In the genomic region with DNA sequence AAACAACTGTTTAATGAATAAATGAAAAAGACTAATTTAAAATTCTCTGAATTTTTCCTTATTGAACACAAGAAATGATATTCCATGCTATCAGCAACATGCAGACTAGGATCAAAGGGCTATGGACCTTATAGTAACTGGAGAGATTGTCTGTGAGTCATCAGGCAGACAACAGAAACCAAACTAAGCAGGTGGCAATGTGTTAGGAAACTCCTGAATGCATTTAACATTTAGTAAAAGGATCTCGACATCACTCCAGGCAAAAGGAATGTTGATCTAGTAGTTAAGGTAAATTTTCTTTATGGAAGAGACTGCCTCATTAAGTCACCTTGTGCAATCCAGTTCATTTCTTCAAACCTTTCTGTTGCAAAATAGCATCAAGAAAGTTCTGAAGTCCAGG, we compare ENCODE assay signal across 21 cellular contexts. TPM values are rescaled to one million over a fixed set of nuclear protein-coding genes. Genes with fewer than 3 reads are reported as not detected.
DNase-seq lines count a peak whose midpoint lies in the region; ATAC-seq, FAIRE-seq and TF ChIP-seq lines count a peak whose summit lies in the region.
"Had no signal": no experiment of that assay in that cellular context is flagged by ENCODE, and none has a peak within 500 bp of the region (broad histone marks: within the 10 kb centered on the region; RNA-seq: fewer than 3 reads in every experiment).

No MANE protein-coding gene starts in this region.

- H3K4me3 ChIP-seq in bronchial epithelial cell (ENCODE audit: low read depth, low read length) = no peak overlapping the region
- H3K4me3 ChIP-seq: lung, skin epidermis had no signal

- peaks cover 0 to 3% (median 0%) of the 10 kb centered on the region in 3 donors for H3K36me3 Mint-ChIP-seq in naive thymus-derived CD8-positive, alpha-beta T cell
- H3K36me3 Mint-ChIP-seq: natural killer cell had no signal

- peak; percentile 49 for ATAC-seq in left colon
- ATAC-seq in naive thymus-derived CD8-positive, alpha-beta T cell = no peak
- ATAC-seq: natural killer cell had no signal

- no peak for TF ChIP-seq CTCF in bronchial epithelial cell (IDR thresholded peaks at IDR 0.05; ENCODE audit: insufficient read depth, low read length, severe bottlenecking)

- H3K9me3 Mint-ChIP-seq in naive thymus-derived CD8-positive, alpha-beta T cell = no peaks in the 10 kb centered on the region
- H3K9me3 Mint-ChIP-seq: natural killer cell had no signal

- FAIRE-seq in bronchial epithelial cell (lab: Jason Lieb, UNC) = no peak
- FAIRE-seq: colon, frontal cortex, G401.6 had no signal

- peak overlapping the region in 3 of 10 donors; percentile 5 to 36 (median 8) for H3K27ac Mint-ChIP-seq in naive thymus-derived CD8-positive, alpha-beta T cell
- H3K27ac Mint-ChIP-seq: natural killer cell had no signal

- POLR2A ChIA-PET in naive thymus-derived CD8-positive, alpha-beta T cell (lab: Charles Lee) = no interaction called here

- no peaks in the 10 kb centered on the region for H3K36me3 ChIP-seq in bronchial epithelial cell (ENCODE audit: control insufficient read depth, insufficient read depth, low read length)

- H3K4me1 Mint-ChIP-seq in naive thymus-derived CD8-positive, alpha-beta T cell = peaks cover 11 to 27% (median 20%) of the 10 kb centered on the region in 4 donors

- intact Hi-C loops in left colon (cut with DNase I, micrococcal nuclease) = no loop called here

- H3K27me3 Mint-ChIP-seq in naive thymus-derived CD8-positive, alpha-beta T cell = no peaks in the 10 kb centered on the region

- no peaks in the 10 kb centered on the region for H3K27me3 ChIP-seq in bronchial epithelial cell (ENCODE audit: control insufficient read depth, insufficient read depth, low read length)

- no peak overlapping the region for H3K4me3 Mint-ChIP-seq in naive thymus-derived CD8-positive, alpha-beta T cell
- H3K4me3 Mint-ChIP-seq: natural killer cell had no signal

- peak; percentile 72 for DNase-seq in DMS53 treated with DMSO at 0.1 percent for 48 hours (lab: John Stamatoyannopoulos, UW; ENCODE audit: unreplicated experiment)
- peak; percentile 35 for DNase-seq in NCI-H146 (lab: John Stamatoyannopoulos, UW)
- peak; percentile 79 for DNase-seq in bronchial epithelial cell (ENCODE audit: low read depth)
- DNase-seq in left colon = no peak
- no peak for DNase-seq in naive thymus-derived CD8-positive, alpha-beta T cell
- DNase-seq in putamen (ENCODE audit: low spot score) = no peak
- no peak for DNase-seq in globus pallidus (ENCODE audit: low spot score)
- DNase-seq: activated CD4-positive, CD25-positive, alpha-beta regulatory T cell treated with anti-CD3 and anti-CD28 coated beads, Interleukin-2, amount 50 U/mL, for 72 hours; activated gamma-delta T cell; natural killer cell; NCI-H1092 treated with DMSO at 0.1 percent for 48 hours; posterior cingulate gyrus; stimulated activated CD4-positive, alpha-beta T cell treated with anti-CD3 and anti-CD28 coated beads, Interleukin-4, amount 100 ng/mL, for 4 hours; stimulated activated CD8-positive, alpha-beta memory T cell treated with anti-CD3 and anti-CD28 coated beads, Interleukin-4, amount 100 ng/mL, for 48 hours; substantia nigra; T-helper 9 cell had no signal

RNA-seq across cellular contexts. Expression of a gene that starts 58.4 kb away (rescaled TPM):
- 13.7 and 19.1 TPM in 2 replicates for total RNA-seq in bronchial epithelial cell
- 10 to 100 TPM; 25.2 to 27.2 TPM for total RNA-seq in left colon
- total RNA-seq in naive thymus-derived CD8-positive, alpha-beta T cell = 10 to 100 TPM in 1 of 2 experiments, 1 to 10 TPM in 1; 9.9 to 12.8 TPM
- 10 to 100 TPM; 10.4 to 15.2 (median 12.4) TPM for polyA plus RNA-seq in naive thymus-derived CD8-positive, alpha-beta T cell

Comparison
In these comparisons a context has a peak if more than half of its experiments do, and no peak if none do; other contexts are left out.
1. DNase-seq: peak in DMS53 treated with DMSO at 0.1 percent for 48 hours (single experiment), NCI-H146 (single experiment) and bronchial epithelial cell (single experiment); none in left colon (0 of 2), naive thymus-derived CD8-positive, alpha-beta T cell (0 of 10), putamen (single experiment) and globus pallidus (single experiment).